ENCODE assay signal across 8 cellular contexts in genomic region chr3:56799251-56799882, GRCh38. TPM values are rescaled to one million over a fixed set of nuclear protein-coding genes. Genes with fewer than 3 reads are reported as not detected.
DNase-seq lines count a peak whose midpoint lies in the region; ATAC-seq and TF ChIP-seq lines count a peak whose summit lies in the region.

No MANE protein-coding gene starts in this region.

- TF ChIP-seq RAD21 in SK-N-SH (IDR thresholded peaks at IDR 0.05; ENCODE audit: low read length) = peak; percentile 71

- H3K27ac ChIP-seq in SK-N-SH (ENCODE audit: low read depth in 2 of 2, low read length in 1 of 2) = no peak overlapping the region
- H3K27ac ChIP-seq in urinary bladder (ENCODE audit: low read depth) = no peak overlapping the region

- CTCF ChIA-PET in SK-N-SH (lab: Yijun Ruan, JAX) = interaction anchor here (0.7 to 11.3 kb wide), 55 partner anchors 8 to 196 kb away, joined by 3 to 195 read pairs (median 4); partner anchors contain the start of gene TASOR

- H3K4me3 ChIP-seq in SK-N-SH (ENCODE audit: low read depth in 2 of 2, low read length in 1 of 2) = no peak overlapping the region; a peak in 1 of 4 replicates
- peak overlapping the region; percentile 30 for H3K4me3 ChIP-seq in urinary bladder (ENCODE audit: low read depth, low read length)

- no peak overlapping the region for H3K9ac ChIP-seq in SK-N-SH

- H4K20me1 ChIP-seq in SK-N-SH (ENCODE audit: insufficient read depth) = no peaks in the 10 kb centered on the region; the same call in 1 of the 2 replicates

- DNase-seq in SK-N-SH (peak; percentile 59), NCI-H1092 (lab: John Stamatoyannopoulos, UW) (peak; percentile 47), mesothelial cell of epicardium (ENCODE audit: low spot score in 2 of 2, unreplicated experiment in 2 of 2) (no peak)
- no peak for DNase-seq in effector memory CD8-positive, alpha-beta T cell

- peak overlapping the region; percentile 51; the same call in 1 of the 2 replicates for H3K4me2 ChIP-seq in SK-N-SH

- H3K27me3 ChIP-seq in SK-N-SH (ENCODE audit: insufficient read depth) = no peaks in the 10 kb centered on the region

- H2AFZ ChIP-seq in SK-N-SH (ENCODE audit: low read depth) = no peak overlapping the region

- H3F3A ChIP-seq in SK-N-SH (replicated peaks; ENCODE audit: insufficient read depth) = no peaks in the 10 kb centered on the region

- H3K27me3 Mint-ChIP-seq in T-helper 1 cell treated with Interleukin-12 subunit alpha and Interleukin-12 subunit beta and Interleukin-4 antibody, amounts not matched to agents 30 μg/mL and 1 μg/mL, for 36 hours (ENCODE audit: low read depth) = no peaks in the 10 kb centered on the region
- no peaks in the 10 kb centered on the region for H3K27me3 Mint-ChIP-seq in effector memory CD8-positive, alpha-beta T cell
- peaks cover 2% of the 10 kb centered on the region for H3K27me3 Mint-ChIP-seq in mesothelial cell of epicardium (ENCODE audit: low read depth)

- 42% methylated on average over 7 of the region's 7 CpGs for WGBS in SK-N-SH (ENCODE audit: low lambda C conversion rate)
- WGBS in urinary bladder = 14% methylated on average over 7 of the region's 7 CpGs

- peak overlapping the region; percentile 82 for H3K4me3 Mint-ChIP-seq in T-helper 1 cell treated with Interleukin-12 subunit alpha and Interleukin-12 subunit beta and Interleukin-4 antibody, amounts not matched to agents 30 μg/mL and 1 μg/mL, for 36 hours
- H3K4me3 Mint-ChIP-seq in effector memory CD8-positive, alpha-beta T cell = peak overlapping the region; percentile 85 to 93
- H3K4me3 Mint-ChIP-seq in mesothelial cell of epicardium = peak overlapping the region; percentile 65

- no peak for TF ChIP-seq EP300 in SK-N-SH (IDR thresholded peaks at IDR 0.05; ENCODE audit: borderline replicate concordance in 1 of 2, low read depth in 1 of 2, low read length in 1 of 2)

- no peaks in the 10 kb centered on the region for H3K9me3 Mint-ChIP-seq in T-helper 1 cell treated with Interleukin-12 subunit alpha and Interleukin-12 subunit beta and Interleukin-4 antibody, amounts not matched to agents 30 μg/mL and 1 μg/mL, for 36 hours
- no peaks in the 10 kb centered on the region for H3K9me3 Mint-ChIP-seq in effector memory CD8-positive, alpha-beta T cell
- no peaks in the 10 kb centered on the region for H3K9me3 Mint-ChIP-seq in mesothelial cell of epicardium

- ATAC-seq in SK-N-SH treated with all-trans-retinoic acid at 6 μM for 48 hours = no peak
- ATAC-seq in effector memory CD8-positive, alpha-beta T cell (replicated peaks) = peak; percentile 14
- ATAC-seq in HG02798 (IDR thresholded peaks at IDR 0.05; ENCODE audit: poor library complexity, unreplicated experiment) = no peak

- peak overlapping the region; percentile 81 for H3K27ac Mint-ChIP-seq in T-helper 1 cell treated with Interleukin-12 subunit alpha and Interleukin-12 subunit beta and Interleukin-4 antibody, amounts not matched to agents 30 μg/mL and 1 μg/mL, for 36 hours
- peak overlapping the region; percentile 82 to 92 for H3K27ac Mint-ChIP-seq in effector memory CD8-positive, alpha-beta T cell
- H3K27ac Mint-ChIP-seq in mesothelial cell of epicardium = no peak overlapping the region

- H3K9me2 ChIP-seq in SK-N-SH = no peaks in the 10 kb centered on the region

- no peaks in the 10 kb centered on the region for H3K9me3 ChIP-seq in SK-N-SH

- H3K4me1 ChIP-seq in SK-N-SH (ENCODE audit: control insufficient read depth in 1 of 2, insufficient read depth in 2 of 2, low read depth in 1 of 2, low read length in 1 of 2) (peaks cover 8 to 20% of the 10 kb centered on the region in 2 experiments; a peak in 2 of 4 replicates), urinary bladder (ENCODE audit: insufficient read depth) (peaks cover 1% of the 10 kb centered on the region)

- POLR2A ChIA-PET in SK-N-SH (lab: Yijun Ruan, JAX) = no interaction called here

- peak; percentile 76 for TF ChIP-seq CTCF in SK-N-SH (IDR thresholded peaks at IDR 0.05)
- TF ChIP-seq CTCF in mesothelial cell of epicardium (IDR thresholded peaks at IDR 0.05; ENCODE audit: unreplicated experiment) = peak; percentile 87

- H3K36me3 ChIP-seq in SK-N-SH (replicated peaks in 1 of 2; ENCODE audit: control insufficient read depth in 1 of 2, insufficient read depth in 2 of 2, low read length in 1 of 2) (no peaks in the 10 kb centered on the region), urinary bladder (ENCODE audit: insufficient read depth) (no peaks in the 10 kb centered on the region)

- H3K79me2 ChIP-seq in SK-N-SH (ENCODE audit: insufficient read depth) = 0 out of 2 replicates have a peak, but pooled peaks cover 4% of the 10 kb centered on the region

- peaks cover 45% of the 10 kb centered on the region for H3K4me1 Mint-ChIP-seq in T-helper 1 cell treated with Interleukin-12 subunit alpha and Interleukin-12 subunit beta and Interleukin-4 antibody, amounts not matched to agents 30 μg/mL and 1 μg/mL, for 36 hours (ENCODE audit: low read depth)
- H3K4me1 Mint-ChIP-seq in effector memory CD8-positive, alpha-beta T cell (ENCODE audit: low read depth in 2 of 2) = peaks cover 35 to 64% of the 10 kb centered on the region in 2 donors
- peaks cover 47% of the 10 kb centered on the region for H3K4me1 Mint-ChIP-seq in mesothelial cell of epicardium

- H3K36me3 Mint-ChIP-seq in T-helper 1 cell treated with Interleukin-12 subunit alpha and Interleukin-12 subunit beta and Interleukin-4 antibody, amounts not matched to agents 30 μg/mL and 1 μg/mL, for 36 hours (ENCODE audit: low read depth) = peaks cover 31% of the 10 kb centered on the region
- peaks cover 52% of the 10 kb centered on the region for H3K36me3 Mint-ChIP-seq in effector memory CD8-positive, alpha-beta T cell (ENCODE audit: insufficient read depth)
- H3K36me3 Mint-ChIP-seq in mesothelial cell of epicardium = no peaks in the 10 kb centered on the region

TF ChIP-seq in SK-N-SH, 30 proteins besides CTCF, POLR2A, EP300 and RAD21:
- TF ChIP-seq RFX5 (IDR thresholded peaks at IDR 0.05; ENCODE audit: low read length) (0 out of 2 replicates have a peak, but pooled peaks have one; percentile 22), SMC3 (IDR thresholded peaks at IDR 0.05; ENCODE audit: low read depth, low read length) (peak; percentile 58), TCF12 (IDR thresholded peaks at IDR 0.05) (no peak), EZH2phosphoT487 (IDR thresholded peaks at IDR 0.05; ENCODE audit: borderline replicate concordance, low read depth) (no peak), FOSL2 (IDR thresholded peaks at IDR 0.05; ENCODE audit: borderline replicate concordance, low read depth) (no peak)

TF ChIP-seq in SK-N-SH treated with all-trans-retinoic acid at 6 μM for 48 hours, 23 proteins besides CTCF, POLR2A, EP300 and RAD21:
- TF ChIP-seq ZFP30 (CRISPR knock-in tag; IDR thresholded peaks at IDR 0.05) (no peak), BACH2 (CRISPR knock-in tag; IDR thresholded peaks at IDR 0.05; ENCODE audit: borderline replicate concordance) (no peak)

RNA-seq across cellular contexts. Expression of gene ARHGEF3, which starts 2.4 kb away (rescaled TPM):
- polyA plus RNA-seq in SK-N-SH (2012; rRNA removed) = 5.7 and 5.9 TPM in 2 replicates
- polyA plus RNA-seq in SK-N-SH (2012; cell fraction: cytosol; rRNA removed) = 5.8 and 6.1 TPM in 2 replicates
- polyA plus RNA-seq in SK-N-SH (2012; cell fraction: nucleus; rRNA removed) = 7.0 and 7.1 TPM in 2 replicates
- total RNA-seq in mesothelial cell of epicardium = 28.7 to 31.7 TPM (median 29.0 TPM) in 3 replicates
- total RNA-seq in urinary bladder = 30.1 TPM
- 22.4 TPM for polyA plus RNA-seq in urinary bladder

Comparison
In these comparisons a context has a peak if more than half of its experiments do, and no peak if none do; other contexts are left out.
1. DNase-seq: peak in SK-N-SH (single experiment) and NCI-H1092 (single experiment); none in effector memory CD8-positive, alpha-beta T cell (0 of 3) and mesothelial cell of epicardium (0 of 2).
2. Peak in every context shown above with its lines, with median percentiles within 50 percentile points of each other: H3K4me3 Mint-ChIP-seq.